8 cellular contexts compared by ENCODE assay signal in genomic region chr13:57630661-57631606, GRCh38. TPM values are rescaled to one million over a fixed set of nuclear protein-coding genes. Genes with fewer than 3 reads are reported as not detected.
DNase-seq lines count a peak whose midpoint lies in the region; ATAC-seq and TF ChIP-seq lines count a peak whose summit lies in the region.

No MANE protein-coding gene starts in this region.

- TF ChIP-seq CTCF in mesothelial cell of epicardium (IDR thresholded peaks at IDR 0.05; ENCODE audit: unreplicated experiment) = no peak
- TF ChIP-seq CTCF in upper lobe of right lung (IDR thresholded peaks at IDR 0.05) = no peak

- peak overlapping the region; percentile 92 for H3K9ac ChIP-seq in endocrine pancreas (ENCODE audit: control insufficient read depth, insufficient read depth, low read length)

- H3K9me3 Mint-ChIP-seq in mesothelial cell of epicardium = no peaks in the 10 kb centered on the region

- H3K27me3 ChIP-seq in endocrine pancreas (ENCODE audit: control insufficient read depth, insufficient read depth, low read length) (no peaks in the 10 kb centered on the region), upper lobe of right lung (peaks cover 69% of the 10 kb centered on the region)

- ATAC-seq in upper lobe of right lung (no peak), GM21825 (IDR thresholded peaks at IDR 0.05; ENCODE audit: unreplicated experiment) (no peak)

- peak; percentile 66 for DNase-seq in DMS79 treated with DMSO at 0.1 percent for 48 hours (lab: John Stamatoyannopoulos, UW)
- no peak for DNase-seq in DMS79 (lab: John Stamatoyannopoulos, UW)
- peak; percentile 31 for DNase-seq in SK-MEL-5 (ENCODE audit: low read depth, low spot score)
- DNase-seq in mesothelial cell of epicardium (ENCODE audit: low spot score in 2 of 2, unreplicated experiment in 2 of 2) = peak in 1 of 2 experiments; percentile 44
- DNase-seq in upper lobe of right lung = peak; percentile 41
- no peak for DNase-seq in NCI-H226

- no peaks in the 10 kb centered on the region for H3K36me3 ChIP-seq in endocrine pancreas (ENCODE audit: control insufficient read depth, insufficient read depth, low read length)
- no peaks in the 10 kb centered on the region for H3K36me3 ChIP-seq in upper lobe of right lung

- peaks cover 50% of the 10 kb centered on the region for H3K4me1 Mint-ChIP-seq in mesothelial cell of epicardium

- in situ Hi-C loops in SK-MEL-5 (cut with HindIII; ENCODE audit: low pct_unique_long_range_greater_than_20kb, low sequenced_read_pairs) = loop anchor here (25.0 kb wide), 1 partner anchor 231 kb away; no protein-coding TSS in a partner anchor

- peaks cover 3% of the 10 kb centered on the region for H3K36me3 Mint-ChIP-seq in mesothelial cell of epicardium

- H3K4me3 ChIP-seq in endocrine pancreas (ENCODE audit: control insufficient read depth, insufficient read depth, low read length) = peak overlapping the region; percentile 97
- H3K4me3 ChIP-seq in upper lobe of right lung = peak overlapping the region; percentile 59

- H3K27ac Mint-ChIP-seq in mesothelial cell of epicardium = peak overlapping the region; percentile 69

- H3K4me1 ChIP-seq in endocrine pancreas (ENCODE audit: control insufficient read depth, insufficient read depth, low read length) (peaks cover 4% of the 10 kb centered on the region), upper lobe of right lung (peaks cover 17% of the 10 kb centered on the region)

- peak overlapping the region; percentile 89 for H3K4me3 Mint-ChIP-seq in mesothelial cell of epicardium

- H3K27ac ChIP-seq in upper lobe of right lung = peak overlapping the region; percentile 56

- intact Hi-C loops in upper lobe of right lung (cut with DNase I) = no loop called here

- H3K9me3 ChIP-seq in endocrine pancreas (ENCODE audit: control insufficient read depth, low read length) (no peaks in the 10 kb centered on the region), upper lobe of right lung (no peaks in the 10 kb centered on the region)

- H3K27me3 Mint-ChIP-seq in mesothelial cell of epicardium (ENCODE audit: low read depth) = peaks cover 37% of the 10 kb centered on the region

RNA-seq across cellular contexts. Expression of gene PCDH17, which starts 0.6 kb away (rescaled TPM):
- total RNA-seq in SK-MEL-5 (2014; rRNA removed; shearing (Covaris generic)) = 0.32 and 0.40 TPM in 2 replicates
- polyA plus RNA-seq in SK-MEL-5 (2015; cell fraction: cytosol; rRNA removed) = 0.63 and 0.85 TPM in 2 replicates
- 0.15 and 0.31 TPM in 2 replicates for polyA plus RNA-seq in SK-MEL-5 (2015; cell fraction: nucleus; rRNA removed)
- total RNA-seq in mesothelial cell of epicardium (9.3 to 9.6 TPM (median 9.4 TPM) in 3 replicates), upper lobe of right lung (65.4 TPM)

Comparison
In these comparisons a context has a peak if more than half of its experiments do, and no peak if none do; other contexts are left out.
1. DNase-seq: peak in DMS79 treated with DMSO at 0.1 percent for 48 hours (single experiment), SK-MEL-5 (single experiment) and upper lobe of right lung (single experiment); none in DMS79 (single experiment) and NCI-H226 (single experiment).